In the genomic region with DNA sequence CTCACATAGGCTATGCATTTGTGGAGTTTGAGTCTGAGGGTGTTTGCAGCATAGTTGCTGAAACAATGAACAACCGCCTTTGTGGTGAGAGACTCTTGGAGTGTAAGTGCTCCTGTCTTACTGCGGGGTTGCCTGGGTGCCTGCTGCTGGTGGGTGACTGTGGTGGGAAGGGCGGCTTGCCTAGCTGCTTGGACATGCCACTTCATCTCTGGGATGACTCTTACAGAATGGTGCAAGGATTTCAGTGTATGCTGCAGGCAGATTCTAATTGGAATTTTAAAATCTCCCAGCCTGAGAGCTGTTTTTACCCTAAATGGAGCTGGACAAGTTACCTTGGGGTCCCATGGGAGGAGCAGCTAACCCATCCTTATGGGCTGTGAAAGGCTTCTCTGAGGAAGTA, we compare ENCODE assay signal across 24 cellular contexts. TPM values are rescaled to one million over a fixed set of nuclear protein-coding genes. Genes with fewer than 3 reads are reported as not detected.
DNase-seq lines count a peak whose midpoint lies in the region; ATAC-seq, FAIRE-seq and TF ChIP-seq lines count a peak whose summit lies in the region.
"Had no signal": no experiment of that assay in that cellular context is flagged by ENCODE, and none has a peak within 500 bp of the region (broad histone marks: within the 10 kb centered on the region; RNA-seq: fewer than 3 reads in every experiment).

No MANE protein-coding gene starts in this region.

- H3K4me1 ChIP-seq in uterus: peaks cover 4 to 7% of the 10 kb centered on the region in 2 donors

- no peaks in the 10 kb centered on the region for H3K27me3 Mint-ChIP-seq in osteocyte (ENCODE audit: unreplicated experiment)

- H3K9me3 ChIP-seq in uterus: no peaks in the 10 kb centered on the region
- H3K9me3 ChIP-seq: MG63 had no signal

- peaks cover 54% of the 10 kb centered on the region for H3K4me1 Mint-ChIP-seq in osteocyte (ENCODE audit: unreplicated experiment)

- DNase-seq in activated effector memory CD4-positive, alpha-beta T cell treated with anti-CD3 and anti-CD28 coated beads, Interleukin-2, amount 50 U/mL, for 16 hours: peak; percentile 38
- no peak for DNase-seq in activated effector memory CD4-positive, alpha-beta T cell treated with Interleukin-2 at 50 U/mL for 16 hours
- peak; percentile 24 for DNase-seq in ecto neural progenitor cell (ENCODE audit: low spot score)
- DNase-seq in osteocyte (ENCODE audit: extremely low spot score, unreplicated experiment): peak; percentile 32
- DNase-seq in uterus: no peak
- DNase-seq in GM12892 (ENCODE audit: insufficient read length): no peak
- DNase-seq: DMS53, MG63, NCI-H1048, NCI-H1417 treated with DMSO at 0.1 percent for 48 hours, NCI-H187, NCI-H345, NCI-H524 treated with DMSO at 0.1 percent for 48 hours, NCI-H82, Right ventricle myocardium superior had no signal

- ATAC-seq in HG03521 (IDR thresholded peaks at IDR 0.05; ENCODE audit: unreplicated experiment): no peak
- ATAC-seq: HepG2, K562 had no signal

- no peaks in the 10 kb centered on the region for H3K36me3 Mint-ChIP-seq in osteocyte (ENCODE audit: unreplicated experiment)
- H3K36me3 Mint-ChIP-seq: CD14-positive monocyte had no signal

- no peaks in the 10 kb centered on the region for H3K27me3 ChIP-seq in uterus
- H3K27me3 ChIP-seq: MG63 had no signal

- TF ChIP-seq POLR2A in uterus (IDR thresholded peaks at IDR 0.05) (no peak), GM12892 (IDR thresholded peaks at IDR 0.05; ENCODE audit: low read depth, low read length) (no peak)

- no peak overlapping the region for H3K27ac Mint-ChIP-seq in osteocyte (ENCODE audit: unreplicated experiment)

- intact Hi-C loops in uterus (cut with DNase I; ENCODE audit: low total_unique reads): no loop called here

- no peak for FAIRE-seq in GM12892 (lab: Jason Lieb, UNC)
- FAIRE-seq: D721Med, H54, K562 had no signal

- H3K27ac ChIP-seq in uterus: no peak overlapping the region
- H3K27ac ChIP-seq: HL-60 had no signal

- H3K4me3 Mint-ChIP-seq in osteocyte (ENCODE audit: unreplicated experiment): no peak overlapping the region
- H3K4me3 Mint-ChIP-seq: CD14-positive monocyte had no signal

- TF ChIP-seq CTCF in osteocyte (IDR thresholded peaks at IDR 0.05): no peak
- TF ChIP-seq CTCF in uterus (IDR thresholded peaks at IDR 0.05): no peak

- H3K36me3 ChIP-seq in uterus: no peaks in the 10 kb centered on the region
- H3K36me3 ChIP-seq: MG63 had no signal

- H3K9me3 Mint-ChIP-seq in osteocyte (ENCODE audit: unreplicated experiment): no peaks in the 10 kb centered on the region
- H3K9me3 Mint-ChIP-seq: CD14-positive monocyte had no signal

- H3K4me3 ChIP-seq in uterus: no peak overlapping the region
- H3K4me3 ChIP-seq: K562, MG63 had no signal

RNA-seq across cellular contexts. Expression of a gene that starts 50.1 kb away (rescaled TPM):
- total RNA-seq in osteocyte (21.9 and 24.9 TPM in 2 replicates), uterus (1 to 10 TPM in 2 of 4 donors, not detected in 2; 1.2 to 7.1 TPM)
- not detected for polyA plus RNA-seq in GM12892 (2012; ENCODE audit: missing spikeins)
- total RNA-seq: HepG2, HT-29, K562, OCI-LY7, Right ventricle myocardium superior had no signal
- polyA plus RNA-seq: CD14-positive monocyte, HepG2, K562 had no signal

Comparison
In these comparisons a context has a peak if more than half of its experiments do, and no peak if none do; other contexts are left out.
1. DNase-seq: peak in activated effector memory CD4-positive, alpha-beta T cell treated with anti-CD3 and anti-CD28 coated beads, Interleukin-2, amount 50 U/mL, for 16 hours (single experiment), ecto neural progenitor cell (single experiment) and osteocyte (single experiment); none in activated effector memory CD4-positive, alpha-beta T cell treated with Interleukin-2 at 50 U/mL for 16 hours (single experiment), uterus (0 of 2) and GM12892 (single experiment).